In genomic region chr1:240029418-240029817, GRCh38 we compare ENCODE assay signal across 22 cellular contexts.
DNase-seq lines count a peak whose midpoint lies in the region; ATAC-seq, FAIRE-seq and TF ChIP-seq lines count a peak whose summit lies in the region.
"Had no signal": no experiment of that assay in that cellular context is flagged by ENCODE, and none has a peak within 500 bp of the region (broad histone marks: within the 10 kb centered on the region; RNA-seq: fewer than 3 reads in every experiment).

No MANE protein-coding gene starts in this region.

- FAIRE-seq in pancreas (lab: Jason Lieb, UNC), result no peak
- FAIRE-seq: GM18507 had no signal

- H3K4ac ChIP-seq in mesendoderm (ENCODE audit: low read depth, low read length), result no peak overlapping the region

- H3K4me1 ChIP-seq in endodermal cell (ENCODE audit: control insufficient read depth, insufficient read depth, low read length), result peaks cover 25% of the 10 kb centered on the region
- H3K4me1 ChIP-seq in mesendoderm (ENCODE audit: control insufficient read depth, low read depth, low read length), result peaks cover 12% of the 10 kb centered on the region
- H3K4me1 ChIP-seq in CD8-positive, alpha-beta T cell (ENCODE audit: insufficient read depth, low read length), result no peaks in the 10 kb centered on the region
- no peaks in the 10 kb centered on the region for H3K4me1 ChIP-seq in pancreas
- H3K4me1 ChIP-seq in tibial artery, result no peaks in the 10 kb centered on the region
- H3K4me1 ChIP-seq: Caco-2, esophagus muscularis mucosa had no signal

- H4K5ac ChIP-seq in mesendoderm (ENCODE audit: low read length), result no peak overlapping the region

- H3K9me3 ChIP-seq in endodermal cell (ENCODE audit: control insufficient read depth, low read length), result no peaks in the 10 kb centered on the region
- H3K9me3 ChIP-seq in CD8-positive, alpha-beta T cell (ENCODE audit: low read length), result no peaks in the 10 kb centered on the region
- no peaks in the 10 kb centered on the region for H3K9me3 ChIP-seq in pancreas
- no peaks in the 10 kb centered on the region for H3K9me3 ChIP-seq in tibial artery
- H3K9me3 ChIP-seq: Caco-2, esophagus muscularis mucosa, neutrophil had no signal

- peak overlapping the region; percentile 70 for H3K18ac ChIP-seq in mesendoderm (ENCODE audit: low read length)

- H3K4me1 Mint-ChIP-seq in endodermal cell, result peaks cover 51% of the 10 kb centered on the region
- no peaks in the 10 kb centered on the region for H3K4me1 Mint-ChIP-seq in CD8-positive, alpha-beta T cell (ENCODE audit: low read depth)
- H3K4me1 Mint-ChIP-seq: activated CD4-positive, alpha-beta T cell treated with anti-CD3 and anti-CD28 coated beads, Interleukin-2, amount 10 ng/mL, durations not matched to agents 7 days and 5 days; immature natural killer cell had no signal

- 84 to 100% methylated on average over 1 to 3 of the region's 3 CpGs for WGBS in endodermal cell (ENCODE audit: insufficient coverage in 1 of 2, insufficient read length in 1 of 2), 2 experiments
- WGBS in mesendoderm (ENCODE audit: extremely low coverage, insufficient coverage, low lambda C conversion rate), result no CpG with 5 or more reads among the region's 3 CpGs
- WGBS in pancreas, 2 donors, result 55 to 56% methylated on average over 3 of the region's 3 CpGs

- no peaks in the 10 kb centered on the region for H3K79me1 ChIP-seq in mesendoderm (ENCODE audit: low read length)

- no peak overlapping the region for H2BK120ac ChIP-seq in mesendoderm (ENCODE audit: low read depth, low read length)

- H3K56ac ChIP-seq in mesendoderm (ENCODE audit: low read length), result peak overlapping the region; percentile 35

- peak overlapping the region; percentile 74 for H3K27ac Mint-ChIP-seq in endodermal cell
- H3K27ac Mint-ChIP-seq in CD8-positive, alpha-beta T cell, result no peak overlapping the region
- H3K27ac Mint-ChIP-seq: activated CD4-positive, alpha-beta T cell treated with anti-CD3 and anti-CD28 coated beads, Interleukin-2, amount 10 ng/mL, durations not matched to agents 7 days and 5 days; immature natural killer cell; stimulated activated naive CD8-positive, alpha-beta T cell treated with anti-CD3 and anti-CD28 coated beads, Interleukin-15, Interleukin-2, amounts not matched to agents 100 ng/mL and 50 ng/mL, for 24 hours; T-helper 1 cell treated with Interleukin-12 subunit alpha and Interleukin-12 subunit beta and Interleukin-4 antibody, amounts not matched to agents 30 μg/mL and 1 μg/mL, for 36 hours had no signal

- no peak overlapping the region for H3K23ac ChIP-seq in mesendoderm (ENCODE audit: low read length)

- H3K9ac ChIP-seq in endodermal cell (ENCODE audit: extremely low read depth, low read length, poor library complexity, severe bottlenecking) (peak overlapping the region; percentile 9), mesendoderm (ENCODE audit: low read length) (no peak overlapping the region)

- H3K36me3 ChIP-seq in endodermal cell (ENCODE audit: control insufficient read depth, insufficient read depth, low read length), result no peaks in the 10 kb centered on the region
- H3K36me3 ChIP-seq in mesendoderm (ENCODE audit: control insufficient read depth, insufficient read depth, low read length), result no peaks in the 10 kb centered on the region
- H3K36me3 ChIP-seq in CD8-positive, alpha-beta T cell (ENCODE audit: insufficient read depth, low read length), result no peaks in the 10 kb centered on the region
- H3K36me3 ChIP-seq in pancreas, result no peaks in the 10 kb centered on the region
- H3K36me3 ChIP-seq in tibial artery, result no peaks in the 10 kb centered on the region
- H3K36me3 ChIP-seq: esophagus muscularis mucosa, neutrophil had no signal

- TF ChIP-seq CTCF in endodermal cell (conservative IDR thresholded peaks at IDR 0.05), result no peak
- no peak for TF ChIP-seq CTCF in CD8-positive, alpha-beta T cell (IDR thresholded peaks at IDR 0.05)
- TF ChIP-seq CTCF in pancreas (IDR thresholded peaks at IDR 0.05), result no peak
- TF ChIP-seq CTCF in tibial artery (IDR thresholded peaks at IDR 0.05), result no peak

- H3K4me2 ChIP-seq in mesendoderm (ENCODE audit: low read length), result no peak overlapping the region

- H3K27me3 Mint-ChIP-seq in endodermal cell (ENCODE audit: insufficient read depth), result no peaks in the 10 kb centered on the region
- H3K27me3 Mint-ChIP-seq in CD8-positive, alpha-beta T cell (ENCODE audit: low read depth), result no peaks in the 10 kb centered on the region
- H3K27me3 Mint-ChIP-seq: activated CD4-positive, alpha-beta T cell treated with anti-CD3 and anti-CD28 coated beads, Interleukin-2, amount 10 ng/mL, durations not matched to agents 7 days and 5 days had no signal

- H3K27me3 ChIP-seq in endodermal cell (ENCODE audit: control insufficient read depth, insufficient read depth, low read length, poor library complexity, severe bottlenecking) (no peaks in the 10 kb centered on the region), mesendoderm (ENCODE audit: insufficient read depth, low read length, poor library complexity) (no peaks in the 10 kb centered on the region), pancreas (no peaks in the 10 kb centered on the region), tibial artery (no peaks in the 10 kb centered on the region)
- H3K27me3 ChIP-seq in CD8-positive, alpha-beta T cell (ENCODE audit: insufficient read depth, low read length), result no peaks in the 10 kb centered on the region
- H3K27me3 ChIP-seq: esophagus muscularis mucosa had no signal

- H3K4me3 ChIP-seq in endodermal cell (ENCODE audit: low read length), result no peak overlapping the region
- no peak overlapping the region for H3K4me3 ChIP-seq in mesendoderm (ENCODE audit: low read length)
- no peak overlapping the region for H3K4me3 ChIP-seq in CD8-positive, alpha-beta T cell (ENCODE audit: low read depth, low read length)
- no peak overlapping the region for H3K4me3 ChIP-seq in pancreas
- H3K4me3 ChIP-seq in tibial artery, result no peak overlapping the region
- H3K4me3 ChIP-seq: esophagus muscularis mucosa had no signal

- no peak overlapping the region for H3K4me3 Mint-ChIP-seq in endodermal cell
- no peak overlapping the region for H3K4me3 Mint-ChIP-seq in CD8-positive, alpha-beta T cell
- H3K4me3 Mint-ChIP-seq: activated CD4-positive, alpha-beta T cell treated with anti-CD3 and anti-CD28 coated beads, Interleukin-2, amount 10 ng/mL, durations not matched to agents 7 days and 5 days; immature natural killer cell; stimulated activated naive CD8-positive, alpha-beta T cell treated with anti-CD3 and anti-CD28 coated beads, Interleukin-15, Interleukin-2, amounts not matched to agents 100 ng/mL and 50 ng/mL, for 24 hours; T-helper 1 cell treated with Interleukin-12 subunit alpha and Interleukin-12 subunit beta and Interleukin-4 antibody, amounts not matched to agents 30 μg/mL and 1 μg/mL, for 36 hours had no signal

- peak overlapping the region; percentile 45 for H2BK15ac ChIP-seq in mesendoderm (replicated peaks; ENCODE audit: low read depth)

- peaks cover 5% of the 10 kb centered on the region for H3K9me3 Mint-ChIP-seq in endodermal cell
- H3K9me3 Mint-ChIP-seq in CD8-positive, alpha-beta T cell, result no peaks in the 10 kb centered on the region
- H3K9me3 Mint-ChIP-seq: activated CD4-positive, alpha-beta T cell treated with anti-CD3 and anti-CD28 coated beads, Interleukin-2, amount 10 ng/mL, durations not matched to agents 7 days and 5 days; stimulated activated naive CD8-positive, alpha-beta T cell treated with anti-CD3 and anti-CD28 coated beads, Interleukin-15, Interleukin-2, amounts not matched to agents 100 ng/mL and 50 ng/mL, for 24 hours; T-helper 1 cell treated with Interleukin-12 subunit alpha and Interleukin-12 subunit beta and Interleukin-4 antibody, amounts not matched to agents 30 μg/mL and 1 μg/mL, for 36 hours had no signal

- POLR2A ChIA-PET in CD8-positive, alpha-beta T cell (lab: Charles Lee), result no interaction called here

- CTCF ChIA-PET in CD8-positive, alpha-beta T cell (lab: Charles Lee), result interaction anchor here (1.1 kb wide), 1 partner anchor 77 kb away, joined by 4 read pairs; no protein-coding TSS in a partner anchor

- no peak overlapping the region for H2AK5ac ChIP-seq in mesendoderm (ENCODE audit: low read length)

- H3K36me3 Mint-ChIP-seq in endodermal cell (ENCODE audit: low read depth), result peaks cover 2% of the 10 kb centered on the region
- no peaks in the 10 kb centered on the region for H3K36me3 Mint-ChIP-seq in CD8-positive, alpha-beta T cell
- H3K36me3 Mint-ChIP-seq: immature natural killer cell had no signal

- no peak for ATAC-seq in CD8-positive, alpha-beta T cell
- no peak for ATAC-seq in pancreas

- H3K27ac ChIP-seq in endodermal cell (ENCODE audit: low read depth, low read length) (no peak overlapping the region), mesendoderm (ENCODE audit: low read depth, low read length) (peak overlapping the region; percentile 40), pancreas (no peak overlapping the region), tibial artery (no peak overlapping the region)
- no peak overlapping the region for H3K27ac ChIP-seq in CD8-positive, alpha-beta T cell (ENCODE audit: low read depth, low read length)
- H3K27ac ChIP-seq: esophagus muscularis mucosa, neutrophil had no signal

- H2BK5ac ChIP-seq in mesendoderm (ENCODE audit: low read length), result peak overlapping the region; percentile 16

- DNase-seq in EL (peak; percentile 70), NCI-H524 (lab: John Stamatoyannopoulos, UW) (peak; percentile 37 to 77), endodermal cell (no peak), mesendoderm (peak; percentile 39), pancreas (no peak), tibial artery (no peak)
- DNase-seq in CD8-positive, alpha-beta T cell, result no peak
- DNase-seq in activated CD4-positive, alpha-beta T cell treated with anti-CD3 and anti-CD28 coated beads, Interleukin-2, amount 50 U/mL, for 48 hours, result no peak
- DNase-seq: activated CD4-positive, alpha-beta T cell treated with anti-CD3 and anti-CD28 coated beads, Interleukin-2, amount 10 ng/mL, durations not matched to agents 7 days and 5 days; activated gamma-delta T cell treated with Interleukin-2 at 50 U/mL for 16 hours; Caco-2; effector CD4-positive, alpha-beta T cell; immature natural killer cell; NCI-H1694 treated with DMSO at 0.1 percent for 48 hours; NCI-H748 treated with DMSO at 0.1 percent for 48 hours; stimulated activated CD4-positive, alpha-beta T cell treated with anti-CD3 and anti-CD28 coated beads, Interleukin-4, amount 100 ng/mL, for 24 hours; trophoblast cell had no signal

- no peaks in the 10 kb centered on the region for H3K79me2 ChIP-seq in mesendoderm (ENCODE audit: control insufficient read depth, insufficient read depth, low read length)

- H4K8ac ChIP-seq in mesendoderm (ENCODE audit: low read depth, low read length), result no peak overlapping the region

- intact Hi-C loops in CD8-positive, alpha-beta T cell (cut with DNase I, micrococcal nuclease), result no loop called here
- intact Hi-C loops in pancreas (cut with DNase I), result no loop called here
- intact Hi-C loops in tibial artery (cut with DNase I; ENCODE audit: low total_unique reads), result no loop called here

Comparison
In these comparisons a context has a peak if more than half of its experiments do, and no peak if none do; other contexts are left out.
1. DNase-seq: peak in EL (single experiment), NCI-H524 (2 of 2) and mesendoderm (single experiment); none in endodermal cell (single experiment), CD8-positive, alpha-beta T cell (0 of 7), pancreas (0 of 6), activated CD4-positive, alpha-beta T cell treated with anti-CD3 and anti-CD28 coated beads, Interleukin-2, amount 50 U/mL, for 48 hours (0 of 2) and tibial artery (0 of 2).